12 cellular contexts compared by ENCODE assay signal in genomic region chr1:201562257-201562656, GRCh38. TPM values are rescaled to one million over a fixed set of nuclear protein-coding genes. Genes with fewer than 3 reads are reported as not detected.
DNase-seq lines count a peak whose midpoint lies in the region; ATAC-seq and TF ChIP-seq lines count a peak whose summit lies in the region.
"Had no signal": no experiment of that assay in that cellular context is flagged by ENCODE, and none has a peak within 500 bp of the region (broad histone marks: within the 10 kb centered on the region; RNA-seq: fewer than 3 reads in every experiment).

No MANE protein-coding gene starts in this region.

- no peak for ATAC-seq in HG03097 (IDR thresholded peaks at IDR 0.05; ENCODE audit: low FRiP score, unreplicated experiment)
- ATAC-seq: activated CD8-positive, alpha-beta T cell treated with anti-CD3 and anti-CD28 coated beads, Interleukin-2, amount 10 ng/mL, durations not matched to agents 7 days and 5 days had no signal

- no peaks in the 10 kb centered on the region for H3K36me3 ChIP-seq in muscle layer of colon (ENCODE audit: insufficient read depth, low read length)

- intact Hi-C loops in dorsolateral prefrontal cortex (cut with DNase I): loop anchor here in 1 of 2 donors (5.0 kb wide), 1 partner anchor 85 kb away; no protein-coding TSS in a partner anchor

- TF ChIP-seq CTCF in AG04449 (IDR thresholded peaks at IDR 0.05; ENCODE audit: insufficient read depth, low read length, missing control alignments) (no peak), dorsolateral prefrontal cortex (IDR thresholded peaks at IDR 0.05 in 54 of 56, conservative IDR thresholded peaks at IDR 0.05 in 2 of 56; ENCODE audit: low read depth in 1 of 56, partially characterized antibody in 56 of 56) (no peak)

- H3K9me3 ChIP-seq in muscle layer of colon (ENCODE audit: low read length): no peaks in the 10 kb centered on the region

- peak overlapping the region; percentile 8 for H3K9ac ChIP-seq in muscle layer of colon (ENCODE audit: low read length)

- H3K4me3 ChIP-seq in AG04449 (ENCODE audit: low read depth, low read length): no peak overlapping the region
- no peak overlapping the region for H3K4me3 ChIP-seq in dorsolateral prefrontal cortex
- no peak overlapping the region for H3K4me3 ChIP-seq in muscle layer of colon (ENCODE audit: low read depth in 1 of 2, low read length in 2 of 2)

- CTCF ChIA-PET in AG04449 (lab: Yijun Ruan, JAX): interaction anchor here (1.1 to 13.5 kb wide), 13 partner anchors 9 to 231 kb away, joined by 3 to 421 read pairs (median 26); no protein-coding TSS in a partner anchor

- DNase-seq in AG04449 (ENCODE audit: low read depth, low spot score) (peak; percentile 77), M059J (ENCODE audit: low read depth) (peak; percentile 70), dorsolateral prefrontal cortex (no peak), HPDE6-E6E7 (ENCODE audit: extremely low spot score) (no peak), putamen (ENCODE audit: low spot score) (no peak), C1 segment of cervical spinal cord (lab: John Stamatoyannopoulos, UW) (no peak)
- DNase-seq: activated CD8-positive, alpha-beta T cell treated with anti-CD3 and anti-CD28 coated beads, Interleukin-2, amount 10 ng/mL, durations not matched to agents 7 days and 5 days; hippocampal formation; KG1; NCI-H510A had no signal

- peaks cover 49% of the 10 kb centered on the region for H3K4me1 ChIP-seq in muscle layer of colon (ENCODE audit: insufficient read depth, low read length)

- POLR2A ChIA-PET in AG04449 (lab: Yijun Ruan, JAX): interaction anchor here (0.6 to 3.0 kb wide), 13 partner anchors 10 to 158 kb away, joined by 3 to 26 read pairs (median 5); partner anchors contain the start of gene NAV1

- no peaks in the 10 kb centered on the region for H3K27me3 ChIP-seq in dorsolateral prefrontal cortex
- H3K27me3 ChIP-seq in muscle layer of colon (ENCODE audit: control insufficient read depth in 1 of 2, insufficient read depth in 2 of 2, low read length in 2 of 2): no peaks in the 10 kb centered on the region

- H3K27ac ChIP-seq in dorsolateral prefrontal cortex (peak overlapping the region in 41 of 59 donors; percentile 9 to 98 (median 57)), muscle layer of colon (ENCODE audit: low read depth, low read length) (peak overlapping the region; percentile 35)

RNA-seq across cellular contexts. Expression of gene NAV1, which starts 23.3 kb away (rescaled TPM):
- 16.3 and 43.1 TPM in 2 replicates for total RNA-seq in M059J (2014; rRNA removed; shearing (Covaris generic))
- 100 to 1,000 TPM in 17 of 120 experiments, 10 to 100 TPM in 103; 53.8 to 141 (median 77.6) TPM for total RNA-seq in dorsolateral prefrontal cortex

RNA-seq across cellular contexts. Expression of gene CSRP1, which starts 55.3 kb away (rescaled TPM):
- total RNA-seq in M059J (2014; rRNA removed; shearing (Covaris generic)): 565 and 854 TPM in 2 replicates
- total RNA-seq in dorsolateral prefrontal cortex: 1,000 to 10,000 TPM in 2 of 120 experiments, 100 to 1,000 TPM in 118; 225 to 1,268 (median 522) TPM

Comparison
In these comparisons a context has a peak if more than half of its experiments do, and no peak if none do; other contexts are left out.
1. DNase-seq: peak in AG04449 (single experiment) and M059J (single experiment); none in dorsolateral prefrontal cortex (0 of 10), HPDE6-E6E7 (single experiment), putamen (single experiment) and C1 segment of cervical spinal cord (0 of 14).